Comparison of ENCODE assay signal across 1 cellular context in genomic region chr9:136799854-136800657, GRCh38.
TF ChIP-seq lines count a peak whose summit lies in the region.

No MANE protein-coding gene starts in this region.

TF ChIP-seq in K562, 482 proteins besides CTCF, POLR2A, EP300 and RAD21 (continued from another document):
- TF ChIP-seq MNT (conservative IDR thresholded peaks at IDR 0.05) (0 out of 4 replicates have a peak, but pooled peaks of 1 of the 2 experiments have one; percentile 21), TOE1 (IDR thresholded peaks at IDR 0.05; ENCODE audit: borderline replicate concordance) (0 out of 2 replicates have a peak, but pooled peaks have one; percentile 22), TOE1 (CRISPR knock-in tag; IDR thresholded peaks at IDR 0.05; ENCODE audit: borderline replicate concordance, low read depth) (no peak)
